Comparison of ENCODE assay signal across 18 cellular contexts in the genomic region with DNA sequence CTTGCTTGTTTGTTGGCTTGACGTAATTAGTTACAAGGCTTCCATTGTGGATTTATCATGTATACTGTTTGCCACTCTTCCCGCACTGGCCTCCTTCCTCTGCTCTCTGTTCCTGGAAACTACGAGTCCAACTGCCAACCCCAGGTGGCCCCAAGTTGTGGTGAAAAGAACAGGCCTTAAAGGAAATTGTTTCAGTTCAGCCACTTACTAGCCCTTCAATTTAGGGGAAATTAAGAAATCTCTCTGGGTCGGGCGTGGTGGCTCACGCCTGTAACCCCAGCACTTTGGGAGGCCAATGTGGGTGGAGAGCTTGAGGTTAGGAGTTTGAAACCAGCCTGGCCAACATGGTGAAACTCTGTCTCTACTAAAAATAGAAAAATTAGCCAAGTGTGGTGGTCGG. TPM values are rescaled to one million over a fixed set of nuclear protein-coding genes. Genes with fewer than 3 reads are reported as not detected.
DNase-seq lines count a peak whose midpoint lies in the region; ATAC-seq and TF ChIP-seq lines count a peak whose summit lies in the region.
"Had no signal": no experiment of that assay in that cellular context is flagged by ENCODE, and none has a peak within 500 bp of the region (broad histone marks: within the 10 kb centered on the region; RNA-seq: fewer than 3 reads in every experiment).

No MANE protein-coding gene starts in this region.

- H3K27ac ChIP-seq in right atrium auricular region (peak overlapping the region in 1 of 2 donors; percentile 3), endodermal cell (ENCODE audit: low read depth, low read length) (no peak overlapping the region), stomach (peak overlapping the region; percentile 48 to 83 (median 56)), osteoblast (ENCODE audit: low read depth, low read length) (no peak overlapping the region)

- no peaks in the 10 kb centered on the region for H3K27me3 Mint-ChIP-seq in endodermal cell (ENCODE audit: insufficient read depth)
- no peaks in the 10 kb centered on the region for H3K27me3 Mint-ChIP-seq in activated T-helper 2 cell treated with anti-CD3 and anti-CD28 coated beads, Interferon-gamma antibody, Interleukin-2, Interleukin-4, amounts not matched to agents 10 μg/mL and 5 μg/mL and 100 μg/mL, durations not matched to agents 14 hours and 24 hours and 36 hours (ENCODE audit: low read depth)
- H3K27me3 Mint-ChIP-seq: activated CD4-positive, alpha-beta T cell treated with anti-CD3 and anti-CD28 coated beads for 36 hours; brain had no signal

- H3K9me3 ChIP-seq in right atrium auricular region = no peaks in the 10 kb centered on the region
- no peaks in the 10 kb centered on the region for H3K9me3 ChIP-seq in endodermal cell (ENCODE audit: control insufficient read depth, low read length)
- no peaks in the 10 kb centered on the region for H3K9me3 ChIP-seq in stomach
- H3K9me3 ChIP-seq in osteoblast (ENCODE audit: low read depth, low read length) = no peaks in the 10 kb centered on the region
- H3K9me3 ChIP-seq: BE2C had no signal

- DNase-seq in Right ventricle myocardium inferior (ENCODE audit: missing footprints) (no peak), right atrium auricular region (ENCODE audit: low spot score) (no peak), NOMO-1 (lab: John Stamatoyannopoulos, UW; ENCODE audit: unreplicated experiment in 2 of 2) (peak; percentile 83 to 86), endodermal cell (no peak), stomach (peak; percentile 51), osteoblast (ENCODE audit: insufficient read length, low spot score, missing footprints) (no peak)
- DNase-seq in activated T-helper 2 cell treated with anti-CD3 and anti-CD28 coated beads, Interferon-gamma antibody, Interleukin-2, Interleukin-4, amounts not matched to agents 10 μg/mL and 5 μg/mL and 100 μg/mL, durations not matched to agents 14 hours and 24 hours and 36 hours (ENCODE audit: low spot score) = no peak
- DNase-seq: activated CD4-positive, alpha-beta T cell treated with anti-CD3 and anti-CD28 coated beads for 36 hours; activated naive CD8-positive, alpha-beta T cell treated with anti-CD3 and anti-CD28 coated beads, Interleukin-2, amount 10 ng/mL, durations not matched to agents 7 days and 5 days; BE2C; Calu3; NCI-H1092; NCI-H2029 treated with DMSO at 0.1 percent for 48 hours; NCI-H345; retina; stimulated activated CD4-positive, alpha-beta T cell treated with anti-CD3 and anti-CD28 coated beads, Interleukin-12 subunit alpha, Interleukin-12 subunit beta, amount 100 ng/mL, for 4 hours had no signal

- WGBS in endodermal cell (ENCODE audit: insufficient coverage in 1 of 2, insufficient read length in 1 of 2), 2 experiments = 84 to 91% methylated on average over 5 to 7 of the region's 7 CpGs
- 48 to 58% (median 55%) methylated on average over 7 of the region's 7 CpGs for WGBS in stomach, 5 donors

- ATAC-seq in Right ventricle myocardium inferior = peak; percentile 56
- no peak for ATAC-seq in HG03097 (IDR thresholded peaks at IDR 0.05; ENCODE audit: low FRiP score, unreplicated experiment)
- ATAC-seq: activated CD4-positive, alpha-beta T cell treated with anti-CD3 and anti-CD28 coated beads for 36 hours had no signal

- peak overlapping the region; percentile 84 for H3K27ac Mint-ChIP-seq in endodermal cell
- H3K27ac Mint-ChIP-seq in activated T-helper 2 cell treated with anti-CD3 and anti-CD28 coated beads, Interferon-gamma antibody, Interleukin-2, Interleukin-4, amounts not matched to agents 10 μg/mL and 5 μg/mL and 100 μg/mL, durations not matched to agents 14 hours and 24 hours and 36 hours = no peak overlapping the region
- H3K27ac Mint-ChIP-seq: activated CD4-positive, alpha-beta T cell treated with anti-CD3 and anti-CD28 coated beads for 36 hours; activated naive CD8-positive, alpha-beta T cell treated with anti-CD3 and anti-CD28 coated beads, Interleukin-2, amount 10 ng/mL, durations not matched to agents 7 days and 5 days had no signal

- H2AFZ ChIP-seq in osteoblast (ENCODE audit: low read length) = no peak overlapping the region

- H3K27me3 ChIP-seq in right atrium auricular region (no peaks in the 10 kb centered on the region), endodermal cell (ENCODE audit: control insufficient read depth, insufficient read depth, low read length, poor library complexity, severe bottlenecking) (no peaks in the 10 kb centered on the region), stomach (no peaks in the 10 kb centered on the region), osteoblast (ENCODE audit: insufficient read depth, low read length) (no peaks in the 10 kb centered on the region)
- H3K27me3 ChIP-seq: BE2C had no signal

- TF ChIP-seq EP300 in stomach (IDR thresholded peaks at IDR 0.05) = no peak

- H3K9ac ChIP-seq in endodermal cell (ENCODE audit: extremely low read depth, low read length, poor library complexity, severe bottlenecking) = no peak overlapping the region

- H3K36me3 ChIP-seq in right atrium auricular region (no peaks in the 10 kb centered on the region), endodermal cell (ENCODE audit: control insufficient read depth, insufficient read depth, low read length) (no peaks in the 10 kb centered on the region), stomach (peaks cover 0 to 1% (median under 1%) of the 10 kb centered on the region in 4 donors), osteoblast (ENCODE audit: insufficient read depth, low read length) (no peaks in the 10 kb centered on the region)
- H3K36me3 ChIP-seq: BE2C had no signal

- no peaks in the 10 kb centered on the region for H3K9me3 Mint-ChIP-seq in endodermal cell
- H3K9me3 Mint-ChIP-seq in activated T-helper 2 cell treated with anti-CD3 and anti-CD28 coated beads, Interferon-gamma antibody, Interleukin-2, Interleukin-4, amounts not matched to agents 10 μg/mL and 5 μg/mL and 100 μg/mL, durations not matched to agents 14 hours and 24 hours and 36 hours = no peaks in the 10 kb centered on the region
- H3K9me3 Mint-ChIP-seq: brain had no signal

- peaks cover 8% of the 10 kb centered on the region for H3K4me1 Mint-ChIP-seq in endodermal cell
- H3K4me1 Mint-ChIP-seq in activated T-helper 2 cell treated with anti-CD3 and anti-CD28 coated beads, Interferon-gamma antibody, Interleukin-2, Interleukin-4, amounts not matched to agents 10 μg/mL and 5 μg/mL and 100 μg/mL, durations not matched to agents 14 hours and 24 hours and 36 hours (ENCODE audit: low read depth) = peaks cover 15% of the 10 kb centered on the region
- H3K4me1 Mint-ChIP-seq: activated CD4-positive, alpha-beta T cell treated with anti-CD3 and anti-CD28 coated beads for 36 hours had no signal

- no peaks in the 10 kb centered on the region for H4K20me1 ChIP-seq in osteoblast (ENCODE audit: insufficient read depth, low read length)

- no peaks in the 10 kb centered on the region for H3K4me1 ChIP-seq in right atrium auricular region
- H3K4me1 ChIP-seq in endodermal cell (ENCODE audit: control insufficient read depth, insufficient read depth, low read length) = peaks cover under 1% of the 10 kb centered on the region
- H3K4me1 ChIP-seq in stomach = peaks cover 0 to 22% (median under 1%) of the 10 kb centered on the region in 4 donors
- H3K4me1 ChIP-seq in osteoblast (ENCODE audit: insufficient read depth, low read length) = no peaks in the 10 kb centered on the region
- H3K4me1 ChIP-seq: BE2C had no signal

- intact Hi-C loops in Right ventricle myocardium inferior (cut with DNase I) (no loop called here), stomach (cut with DNase I; ENCODE audit: low total_unique reads) (no loop called here)
- intact Hi-C loops in activated T-helper 2 cell treated with anti-CD3 and anti-CD28 coated beads, Interferon-gamma antibody, Interleukin-2, Interleukin-4, amounts not matched to agents 10 μg/mL and 5 μg/mL and 100 μg/mL, durations not matched to agents 14 hours and 24 hours and 36 hours (cut with micrococcal nuclease) = no loop called here

- no peak overlapping the region for H3K4me2 ChIP-seq in osteoblast (ENCODE audit: insufficient read depth, low read length)

- H3K4me3 ChIP-seq in right atrium auricular region (no peak overlapping the region), endodermal cell (ENCODE audit: low read length) (no peak overlapping the region), stomach (no peak overlapping the region), osteoblast (ENCODE audit: insufficient read depth, low read length) (no peak overlapping the region)

- H3K4me3 Mint-ChIP-seq in endodermal cell = no peak overlapping the region
- no peak overlapping the region for H3K4me3 Mint-ChIP-seq in activated T-helper 2 cell treated with anti-CD3 and anti-CD28 coated beads, Interferon-gamma antibody, Interleukin-2, Interleukin-4, amounts not matched to agents 10 μg/mL and 5 μg/mL and 100 μg/mL, durations not matched to agents 14 hours and 24 hours and 36 hours (ENCODE audit: low read depth)
- H3K4me3 Mint-ChIP-seq: activated CD4-positive, alpha-beta T cell treated with anti-CD3 and anti-CD28 coated beads for 36 hours; activated naive CD8-positive, alpha-beta T cell treated with anti-CD3 and anti-CD28 coated beads, Interleukin-2, amount 10 ng/mL, durations not matched to agents 7 days and 5 days; brain had no signal

- peaks cover 32% of the 10 kb centered on the region for H3K36me3 Mint-ChIP-seq in endodermal cell (ENCODE audit: low read depth)
- peaks cover 34% of the 10 kb centered on the region for H3K36me3 Mint-ChIP-seq in activated T-helper 2 cell treated with anti-CD3 and anti-CD28 coated beads, Interferon-gamma antibody, Interleukin-2, Interleukin-4, amounts not matched to agents 10 μg/mL and 5 μg/mL and 100 μg/mL, durations not matched to agents 14 hours and 24 hours and 36 hours (ENCODE audit: low read depth)
- H3K36me3 Mint-ChIP-seq: brain had no signal

- TF ChIP-seq POLR2A in stomach (IDR thresholded peaks at IDR 0.05) = no peak

- no peak for TF ChIP-seq CTCF in right atrium auricular region (IDR thresholded peaks at IDR 0.05)
- TF ChIP-seq CTCF in endodermal cell (conservative IDR thresholded peaks at IDR 0.05) = no peak
- no peak for TF ChIP-seq CTCF in stomach (IDR thresholded peaks at IDR 0.05)
- no peak for TF ChIP-seq CTCF in osteoblast (IDR thresholded peaks at IDR 0.05; ENCODE audit: extremely low read depth, low read depth, low read length)

- H3K79me2 ChIP-seq in osteoblast (ENCODE audit: insufficient read depth, low read length) = no peaks in the 10 kb centered on the region

RNA-seq across cellular contexts. Expression of gene RBM47, which starts 28.0 kb away (rescaled TPM):
- total RNA-seq in Right ventricle myocardium inferior (4.7 TPM), right atrium auricular region (10 to 100 TPM in 1 of 2 donors, 1 to 10 TPM in 1; 4.4 to 13.7 TPM), endodermal cell (10 to 100 TPM; 71.7 to 90.6 TPM), stomach (100 to 1,000 TPM; 124 to 448 (median 207) TPM), osteoblast (1.8 and 2.2 TPM in 2 replicates)
- 9.9 TPM for polyA plus RNA-seq in endodermal cell (2013, experiment 1 of 2)
- 8.1 TPM for polyA plus RNA-seq in endodermal cell (2013, experiment 2 of 2)
- 10 to 100 TPM; 18.5 to 66.9 (median 34.5) TPM for polyA plus RNA-seq in stomach
- 32.9 and 34.8 TPM in 2 replicates for total RNA-seq in activated T-helper 2 cell treated with anti-CD3 and anti-CD28 coated beads, Interferon-gamma antibody, Interleukin-2, Interleukin-4, amounts not matched to agents 10 μg/mL and 5 μg/mL and 100 μg/mL, durations not matched to agents 14 hours and 24 hours and 36 hours

Comparison
In these comparisons a context has a peak if more than half of its experiments do, and no peak if none do; other contexts are left out.
1. DNase-seq: peak in NOMO-1 (2 of 2) and stomach (single experiment); none in Right ventricle myocardium inferior (single experiment), right atrium auricular region (single experiment), endodermal cell (single experiment), activated T-helper 2 cell treated with anti-CD3 and anti-CD28 coated beads, Interferon-gamma antibody, Interleukin-2, Interleukin-4, amounts not matched to agents 10 μg/mL and 5 μg/mL and 100 μg/mL, durations not matched to agents 14 hours and 24 hours and 36 hours (single experiment) and osteoblast (single experiment).
2. H3K27ac ChIP-seq: peak in stomach (5 of 5); none in endodermal cell (single experiment) and osteoblast (single experiment).